Comparison of ENCODE assay signal across 18 cellular contexts in the genomic region with DNA sequence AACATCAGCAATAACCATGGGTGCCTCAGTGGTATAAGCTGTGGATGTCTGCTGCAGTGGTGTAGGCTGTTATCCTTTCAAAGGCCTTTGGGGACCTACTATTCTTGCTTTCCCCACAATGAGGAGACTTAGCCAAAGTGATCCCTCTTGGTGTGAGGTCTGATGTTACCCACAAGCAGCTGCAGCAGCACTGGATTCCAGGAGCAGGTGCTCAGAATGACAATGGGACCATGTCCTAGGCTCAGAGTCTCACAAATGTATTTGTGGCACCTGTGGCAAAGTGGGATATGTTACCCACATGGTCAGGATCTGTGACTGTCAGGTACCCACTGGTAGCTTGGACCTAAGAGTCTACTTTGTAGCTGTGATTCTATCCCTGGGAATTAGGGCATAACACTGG.
"Had no signal": no experiment of that assay in that cellular context is flagged by ENCODE, and none has a peak within 500 bp of the region (broad histone marks: within the 10 kb centered on the region; RNA-seq: fewer than 3 reads in every experiment).

No MANE protein-coding gene starts in this region.

- H3K27ac Mint-ChIP-seq: mesothelial cell of epicardium had no signal

- H3K27ac ChIP-seq: coronary artery, esophagus muscularis mucosa, foreskin keratinocyte, gastroesophageal sphincter, heart left ventricle, hepatocyte, left lung, lower lobe of right lung had no signal

- DNase-seq: dermis blood vessel endothelial cell; dorsolateral prefrontal cortex; effector CD4-positive, alpha-beta T cell; effector memory CD4-positive, alpha-beta T cell; foreskin keratinocyte; heart left ventricle; hypothalamus; left cardiac atrium; left lung; left ventricle myocardium superior; lower lobe of right lung; mesenchymal stem cell; mucosa of descending colon had no signal

- H3K4me3 ChIP-seq: coronary artery, dorsolateral prefrontal cortex, esophagus muscularis mucosa, gastroesophageal sphincter, heart left ventricle, hepatocyte, left lung, lower lobe of right lung, mucosa of descending colon had no signal

- H3K27me3 ChIP-seq: dorsolateral prefrontal cortex, esophagus muscularis mucosa, foreskin keratinocyte, gastroesophageal sphincter, heart left ventricle, hepatocyte, left lung had no signal

- H3K9me3 ChIP-seq: esophagus muscularis mucosa, gastroesophageal sphincter, lower lobe of right lung, mucosa of descending colon had no signal

- ATAC-seq: foreskin keratinocyte, gastroesophageal sphincter, left cardiac atrium, left lung, left ventricle myocardium superior, mucosa of descending colon had no signal

- H3K4me3 Mint-ChIP-seq: mesothelial cell of epicardium had no signal

- H3K4me1 ChIP-seq: foreskin keratinocyte, heart left ventricle, left lung, lower lobe of right lung had no signal
